Comparison of ENCODE assay signal across 8 cellular contexts in genomic region chr1:24694380-24694843, GRCh38. TPM values are rescaled to one million over a fixed set of nuclear protein-coding genes. Genes with fewer than 3 reads are reported as not detected.
DNase-seq lines count a peak whose midpoint lies in the region; ATAC-seq and TF ChIP-seq lines count a peak whose summit lies in the region.

No MANE protein-coding gene starts in this region.

- H3K4me3 Mint-ChIP-seq in WTC11 (no peak overlapping the region), Caco-2 (ENCODE audit: unreplicated experiment) (no peak overlapping the region)

- no peaks in the 10 kb centered on the region for H3K36me3 ChIP-seq in Caco-2 (ENCODE audit: control insufficient read depth, insufficient read depth, low read length)
- no peaks in the 10 kb centered on the region for H3K36me3 ChIP-seq in WERI-Rb-1

- CTCF ChIA-PET in WTC11 (lab: Charles Lee), result interaction anchor here (0.7 to 0.8 kb wide), 2 partner anchors 136 to 140 kb away, joined by 3 to 4 read pairs; no protein-coding TSS in a partner anchor
- CTCF ChIA-PET in Caco-2 (lab: Charles Lee), result interaction anchor here (1.1 kb wide), 1 partner anchor 11 kb away, joined by 4 read pairs; no protein-coding TSS in a partner anchor

- H3K27me3 Mint-ChIP-seq in WTC11 (ENCODE audit: low read depth) (no peaks in the 10 kb centered on the region; the same call in 1 of the 2 replicates), Caco-2 (ENCODE audit: insufficient read depth, unreplicated experiment) (no peaks in the 10 kb centered on the region)

- H3K9me3 Mint-ChIP-seq in WTC11 (peaks cover 15% of the 10 kb centered on the region), Caco-2 (ENCODE audit: unreplicated experiment) (no peaks in the 10 kb centered on the region)

- H3K4me1 ChIP-seq in Caco-2 (no peaks in the 10 kb centered on the region), foreskin keratinocyte (no peaks in the 10 kb centered on the region)

- H3K4me1 Mint-ChIP-seq in WTC11 (peaks cover 10% of the 10 kb centered on the region), Caco-2 (ENCODE audit: low read depth, unreplicated experiment) (no peaks in the 10 kb centered on the region)

- TF ChIP-seq CTCF in WTC11 (IDR thresholded peaks at IDR 0.05) (no peak), Caco-2 (IDR thresholded peaks at IDR 0.05; ENCODE audit: insufficient read depth in 1 of 2, low read depth in 1 of 2, low read length in 1 of 2, severe bottlenecking in 1 of 2, unreplicated experiment in 1 of 2) (no peak), WERI-Rb-1 (IDR thresholded peaks at IDR 0.05; ENCODE audit: low read depth, low read length) (no peak), foreskin keratinocyte (conservative IDR thresholded peaks at IDR 0.05) (no peak)

- H3K4me3 ChIP-seq in Caco-2 (ENCODE audit: low read depth, low read length), result no peak overlapping the region
- no peak overlapping the region for H3K4me3 ChIP-seq in WERI-Rb-1 (ENCODE audit: low read depth, low read length)

- peak overlapping the region; percentile 4 for H3K27ac Mint-ChIP-seq in WTC11
- no peak overlapping the region for H3K27ac Mint-ChIP-seq in Caco-2 (ENCODE audit: unreplicated experiment)

- no peaks in the 10 kb centered on the region for H3K9me3 ChIP-seq in Caco-2
- peaks cover 8% of the 10 kb centered on the region for H3K9me3 ChIP-seq in WERI-Rb-1 (ENCODE audit: severe bottlenecking)

- BruUV-seq in Caco-2 (replicated peaks; lab: Mats Ljungman, UMichigan), result no TSS peak

- peaks cover 10% of the 10 kb centered on the region for H3K36me3 Mint-ChIP-seq in WTC11
- H3K36me3 Mint-ChIP-seq in Caco-2 (ENCODE audit: insufficient read depth, unreplicated experiment), result no peaks in the 10 kb centered on the region

- ATAC-seq in WTC11, result no peak
- ATAC-seq in foreskin keratinocyte, result no peak

- no peak overlapping the region; the same call in 1 of the 2 replicates for H3K27ac ChIP-seq in WERI-Rb-1
- H3K27ac ChIP-seq in foreskin keratinocyte, result no peak overlapping the region

- intact Hi-C loops in Caco-2 (cut with micrococcal nuclease; ENCODE audit: unreplicated experiment), result no loop called here

- no peaks in the 10 kb centered on the region for H3K27me3 ChIP-seq in Caco-2 (replicated peaks; ENCODE audit: control insufficient read depth, insufficient read depth, low read length)
- H3K27me3 ChIP-seq in WERI-Rb-1 (ENCODE audit: insufficient read depth, low read depth, severe bottlenecking), result no peaks in the 10 kb centered on the region
- H3K27me3 ChIP-seq in foreskin keratinocyte, result no peaks in the 10 kb centered on the region

- POLR2A ChIA-PET in WTC11 (lab: Charles Lee) (no interaction called here), Caco-2 (lab: Charles Lee) (interaction anchor here (0.6 kb wide), 1 partner anchor 117 kb away, joined by 14 read pairs; no protein-coding TSS in a partner anchor)

- DNase-seq in GM04504 (ENCODE audit: low read depth), result peak; percentile 65
- DNase-seq in NCI-H1105 treated with DMSO at 0.1 percent for 48 hours (lab: John Stamatoyannopoulos, UW), result peak; percentile 78
- no peak for DNase-seq in WTC11 (ENCODE audit: low spot score)
- peak; percentile 89 for DNase-seq in myocyte (ENCODE audit: low read depth)
- DNase-seq in glomerular visceral epithelial cell (ENCODE audit: extremely low spot score), result no peak
- no peak for DNase-seq in Caco-2
- DNase-seq in WERI-Rb-1, result no peak
- DNase-seq in foreskin keratinocyte, result no peak

TF ChIP-seq in WTC11, 78 proteins besides CTCF, POLR2A, EP300 and RAD21 (continues in another document):
- no peak for TF ChIP-seq STAT6 (CRISPR knock-in tag; conservative IDR thresholded peaks at IDR 0.05; ENCODE audit: low read depth)
- TF ChIP-seq ATF3 (CRISPR knock-in tag; conservative IDR thresholded peaks at IDR 0.05), result no peak
- TF ChIP-seq ZMAT4 (CRISPR knock-in tag; IDR thresholded peaks at IDR 0.05), result no peak
- no peak for TF ChIP-seq ZNF532 (CRISPR knock-in tag; IDR thresholded peaks at IDR 0.05; ENCODE audit: borderline replicate concordance)
- TF ChIP-seq ERG (CRISPR knock-in tag; IDR thresholded peaks at IDR 0.05), result no peak
- no peak for TF ChIP-seq SMAD4 (CRISPR knock-in tag; IDR thresholded peaks at IDR 0.05)
- TF ChIP-seq E2F5 (CRISPR knock-in tag; IDR thresholded peaks at IDR 0.05), result no peak

RNA-seq across cellular contexts. Expression of gene CLIC4, which starts 50.8 kb away (rescaled TPM):
- 248 to 262 TPM (median 260 TPM) in 3 replicates for total RNA-seq in WTC11 (2021)
- 910 and 1,271 TPM in 2 replicates for total RNA-seq in myocyte
- polyA plus RNA-seq in myocyte (2012), result 498 TPM
- total RNA-seq in Caco-2 (2022), result 125 and 140 TPM in 2 replicates
- 107 and 159 TPM in 2 replicates for total RNA-seq in foreskin keratinocyte
- polyA plus RNA-seq in foreskin keratinocyte, result 38.7 and 48.3 TPM in 2 replicates

RNA-seq across cellular contexts. Expression of gene SRRM1, which starts 51.3 kb away (rescaled TPM):
- total RNA-seq in WTC11 (2021) (202 to 228 TPM (median 202 TPM) in 3 replicates), myocyte (58.6 and 63.5 TPM in 2 replicates), Caco-2 (2022) (126 and 128 TPM in 2 replicates), foreskin keratinocyte (86.0 and 94.6 TPM in 2 replicates)
- 55.5 TPM for polyA plus RNA-seq in myocyte (2012)
- 24.1 and 30.3 TPM in 2 replicates for polyA plus RNA-seq in foreskin keratinocyte

Comparison
In these comparisons a context has a peak if more than half of its experiments do, and no peak if none do; other contexts are left out.
1. DNase-seq: peak in GM04504 (single experiment), NCI-H1105 treated with DMSO at 0.1 percent for 48 hours (single experiment) and myocyte (single experiment); none in WTC11 (single experiment), glomerular visceral epithelial cell (single experiment), Caco-2 (0 of 2), WERI-Rb-1 (single experiment) and foreskin keratinocyte (0 of 2).